In genomic region chr16:56451753-56452689, GRCh38 we compare ENCODE assay signal across 8 cellular contexts. TPM values are rescaled to one million over a fixed set of nuclear protein-coding genes. Genes with fewer than 3 reads are reported as not detected.
DNase-seq lines count a peak whose midpoint lies in the region; ATAC-seq lines count a peak whose summit lies in the region.

No MANE protein-coding gene starts in this region.

- peak; percentile 47 for DNase-seq in ELF-1 (ENCODE audit: low read depth, low spot score)
- peak; percentile 82 for DNase-seq in RKO (ENCODE audit: low spot score)
- no peak for DNase-seq in central memory CD8-positive, alpha-beta T cell (ENCODE audit: low spot score in 2 of 2)
- peak; percentile 28 to 43 for DNase-seq in left colon
- no peak for DNase-seq in posterior vena cava (ENCODE audit: low spot score)

- peak overlapping the region; percentile 95 for H3K27ac Mint-ChIP-seq in central memory CD8-positive, alpha-beta T cell (ENCODE audit: low read depth)

- peaks cover 55% of the 10 kb centered on the region for H3K4me1 Mint-ChIP-seq in central memory CD8-positive, alpha-beta T cell

- peak overlapping the region; percentile 92 to 98 for H3K4me3 ChIP-seq in stomach smooth muscle (ENCODE audit: low read length in 2 of 2)

- peak overlapping the region; percentile 80 to 93 for H3K9ac ChIP-seq in stomach smooth muscle (ENCODE audit: low read length in 2 of 2)

- peak overlapping the region; percentile 80 for H3K27ac ChIP-seq in stomach smooth muscle (ENCODE audit: low read length)

- H3K27me3 ChIP-seq in stomach smooth muscle (ENCODE audit: control insufficient read depth in 1 of 2, insufficient read depth in 2 of 2, low read length in 2 of 2), result no peaks in the 10 kb centered on the region

- no peaks in the 10 kb centered on the region for H3K27me3 Mint-ChIP-seq in central memory CD8-positive, alpha-beta T cell

- H3K9me3 Mint-ChIP-seq in central memory CD8-positive, alpha-beta T cell, result no peaks in the 10 kb centered on the region

- H3K9me3 ChIP-seq in stomach smooth muscle (ENCODE audit: control insufficient read depth in 2 of 2, low read length in 2 of 2), result no peaks in the 10 kb centered on the region

- H3K4me1 ChIP-seq in stomach smooth muscle (ENCODE audit: control insufficient read depth, insufficient read depth, low read length), result peaks cover 12% of the 10 kb centered on the region

- H3K36me3 Mint-ChIP-seq in central memory CD8-positive, alpha-beta T cell (ENCODE audit: insufficient read depth), result peaks cover 47% of the 10 kb centered on the region

- H3K36me3 ChIP-seq in stomach smooth muscle (ENCODE audit: control insufficient read depth in 2 of 2, insufficient read depth in 2 of 2, low read length in 2 of 2), result peaks cover 14 to 20% of the 10 kb centered on the region in 2 donors

- intact Hi-C loops in left colon (cut with DNase I, micrococcal nuclease), result no loop called here
- intact Hi-C loops in posterior vena cava (cut with DNase I), result no loop called here

- H3K4me3 Mint-ChIP-seq in central memory CD8-positive, alpha-beta T cell, result peak overlapping the region; percentile 92

- ATAC-seq in GM19438 (IDR thresholded peaks at IDR 0.05; ENCODE audit: low read depth, unreplicated experiment) (peak; percentile 42), HG03432 (IDR thresholded peaks at IDR 0.05; ENCODE audit: unreplicated experiment) (peak; percentile 51), left colon (peak; percentile 58)
- ATAC-seq in central memory CD8-positive, alpha-beta T cell (replicated peaks; ENCODE audit: extremely low read depth, poor library complexity, severe bottlenecking), result peak; percentile 26

RNA-seq across cellular contexts. Expression of gene OGFOD1, which starts 0.7 kb away (rescaled TPM):
- 10 to 100 TPM; 15.9 to 16.5 TPM for total RNA-seq in left colon
- total RNA-seq in posterior vena cava, result 10 to 100 TPM; 33.8 to 35.2 TPM

RNA-seq across cellular contexts. Expression of gene NUDT21, which starts 0.9 kb away (rescaled TPM):
- total RNA-seq in left colon (10 to 100 TPM; 68.5 to 77.9 TPM), posterior vena cava (10 to 100 TPM; 75.5 to 76.3 TPM)

RNA-seq across cellular contexts. Expression of gene AMFR, which starts 26.7 kb away (rescaled TPM):
- total RNA-seq in left colon (100 to 1,000 TPM in 1 of 2 donors, 10 to 100 TPM in 1; 87.2 to 111 TPM), posterior vena cava (100 to 1,000 TPM; 102 to 116 TPM)

Comparison
In these comparisons a context has a peak if more than half of its experiments do, and no peak if none do; other contexts are left out.
1. DNase-seq: peak in ELF-1 (single experiment), RKO (single experiment) and left colon (2 of 2); none in central memory CD8-positive, alpha-beta T cell (0 of 2) and posterior vena cava (single experiment).
2. Peak in every context shown above with its lines, with median percentiles within 50 percentile points of each other: ATAC-seq.